ENCODE assay signal across 8 cellular contexts in genomic region chr6:41278699-41279405, GRCh38. TPM values are rescaled to one million over a fixed set of nuclear protein-coding genes. Genes with fewer than 3 reads are reported as not detected.
A peak's percentile ranks its signal among the peaks of the same experiment; 100 is the strongest.
DNase-seq lines count a peak whose midpoint lies in the region; ATAC-seq and TF ChIP-seq lines count a peak whose summit lies in the region.

No MANE protein-coding gene starts in this region.

- H3K4me1 Mint-ChIP-seq in activated T-helper 1 cell treated with anti-CD3 and anti-CD28 coated beads, Interleukin-12 subunit alpha, Interleukin-12 subunit beta, Interleukin-2, Interleukin-4 antibody, amounts not matched to agents 30 ng/mL and 10 ng/mL and 1 ng/mL, durations not matched to agents 14 hours and 24 hours and 36 hours (ENCODE audit: low read depth) = peaks cover 13% of the 10 kb centered on the region

- intact Hi-C loops in activated T-helper 1 cell treated with anti-CD3 and anti-CD28 coated beads, Interleukin-12 subunit alpha, Interleukin-12 subunit beta, Interleukin-2, Interleukin-4 antibody, amounts not matched to agents 30 ng/mL and 10 ng/mL and 1 ng/mL, durations not matched to agents 14 hours and 24 hours and 36 hours (cut with micrococcal nuclease) = loop anchor here (1.0 kb wide), 1 partner anchor 39 kb away; no protein-coding TSS in a partner anchor
- intact Hi-C loops in left cardiac atrium (cut with DNase I) = loop anchor here in 1 of 2 donors (2.0 kb wide), 1 partner anchor 40 kb away; no protein-coding TSS in a partner anchor

- H3K4me3 Mint-ChIP-seq in activated T-helper 1 cell treated with anti-CD3 and anti-CD28 coated beads, Interleukin-12 subunit alpha, Interleukin-12 subunit beta, Interleukin-2, Interleukin-4 antibody, amounts not matched to agents 30 ng/mL and 10 ng/mL and 1 ng/mL, durations not matched to agents 14 hours and 24 hours and 36 hours = no peak overlapping the region

- ATAC-seq in left cardiac atrium = peak; percentile 55 to 68
- no peak for ATAC-seq in GM21529 (IDR thresholded peaks at IDR 0.05; ENCODE audit: unreplicated experiment)
- no peak for ATAC-seq in HG02642 (IDR thresholded peaks at IDR 0.05; ENCODE audit: poor library complexity, unreplicated experiment)

- peaks cover 19% of the 10 kb centered on the region for H3K27me3 Mint-ChIP-seq in activated T-helper 1 cell treated with anti-CD3 and anti-CD28 coated beads, Interleukin-12 subunit alpha, Interleukin-12 subunit beta, Interleukin-2, Interleukin-4 antibody, amounts not matched to agents 30 ng/mL and 10 ng/mL and 1 ng/mL, durations not matched to agents 14 hours and 24 hours and 36 hours (ENCODE audit: insufficient read depth)

- H3K36me3 Mint-ChIP-seq in activated T-helper 1 cell treated with anti-CD3 and anti-CD28 coated beads, Interleukin-12 subunit alpha, Interleukin-12 subunit beta, Interleukin-2, Interleukin-4 antibody, amounts not matched to agents 30 ng/mL and 10 ng/mL and 1 ng/mL, durations not matched to agents 14 hours and 24 hours and 36 hours (ENCODE audit: low read depth) = peaks cover 2% of the 10 kb centered on the region

- no peak overlapping the region for H3K27ac ChIP-seq in RWPE1

- TF ChIP-seq CTCF in LNCAP (IDR thresholded peaks at IDR 0.05) = peak; percentile 34; the same call in 1 of the 2 replicates
- no peak for TF ChIP-seq CTCF in RWPE1 (conservative IDR thresholded peaks at IDR 0.05; ENCODE audit: low read depth)

- H3K9me3 Mint-ChIP-seq in activated T-helper 1 cell treated with anti-CD3 and anti-CD28 coated beads, Interleukin-12 subunit alpha, Interleukin-12 subunit beta, Interleukin-2, Interleukin-4 antibody, amounts not matched to agents 30 ng/mL and 10 ng/mL and 1 ng/mL, durations not matched to agents 14 hours and 24 hours and 36 hours = peaks cover 6% of the 10 kb centered on the region

- H3K27ac Mint-ChIP-seq in activated T-helper 1 cell treated with anti-CD3 and anti-CD28 coated beads, Interleukin-12 subunit alpha, Interleukin-12 subunit beta, Interleukin-2, Interleukin-4 antibody, amounts not matched to agents 30 ng/mL and 10 ng/mL and 1 ng/mL, durations not matched to agents 14 hours and 24 hours and 36 hours = no peak overlapping the region

- CTCF ChIA-PET in RWPE1 (lab: Yijun Ruan, JAX) = interaction anchor here (0.6 to 0.8 kb wide), 4 partner anchors 21 to 72 kb away, joined by 3 to 4 read pairs (median 4); no protein-coding TSS in a partner anchor

- DNase-seq in DMS153 treated with DMSO at 0.1 percent for 48 hours (lab: John Stamatoyannopoulos, UW; ENCODE audit: unreplicated experiment) = peak; percentile 60
- DNase-seq in RWPE1 (ENCODE audit: low spot score) = peak; percentile 55
- peak; percentile 45 for DNase-seq in activated T-helper 1 cell treated with anti-CD3 and anti-CD28 coated beads, Interleukin-12 subunit alpha, Interleukin-12 subunit beta, Interleukin-2, Interleukin-4 antibody, amounts not matched to agents 30 ng/mL and 10 ng/mL and 1 ng/mL, durations not matched to agents 14 hours and 24 hours and 36 hours (ENCODE audit: low spot score)
- peak; percentile 59 for DNase-seq in left cardiac atrium
- peak; percentile 41 to 57 for DNase-seq in stimulated activated CD4-positive, alpha-beta T cell treated with anti-CD3 and anti-CD28 coated beads, Interleukin-12 subunit alpha, Interleukin-12 subunit beta, amount 100 ng/mL, for 24 hours (ENCODE audit: low read depth in 2 of 2)

- POLR2A ChIA-PET in RWPE1 (lab: Yijun Ruan, JAX; ENCODE audit: low non-redundant PET) = no interaction called here

RNA-seq across cellular contexts. Expression of gene TREM1, which starts 7.6 kb away (rescaled TPM):
- total RNA-seq in activated T-helper 1 cell treated with anti-CD3 and anti-CD28 coated beads, Interleukin-12 subunit alpha, Interleukin-12 subunit beta, Interleukin-2, Interleukin-4 antibody, amounts not matched to agents 30 ng/mL and 10 ng/mL and 1 ng/mL, durations not matched to agents 14 hours and 24 hours and 36 hours = not detected in 2 replicates
- total RNA-seq in left cardiac atrium = 1 to 10 TPM; 1.7 to 3.0 TPM

RNA-seq across cellular contexts. Expression of gene TREML4, which starts 50.7 kb away (rescaled TPM):
- total RNA-seq in activated T-helper 1 cell treated with anti-CD3 and anti-CD28 coated beads, Interleukin-12 subunit alpha, Interleukin-12 subunit beta, Interleukin-2, Interleukin-4 antibody, amounts not matched to agents 30 ng/mL and 10 ng/mL and 1 ng/mL, durations not matched to agents 14 hours and 24 hours and 36 hours = not detected in 2 replicates
- total RNA-seq in left cardiac atrium = not detected

RNA-seq across cellular contexts. Expression of gene NCR2, which starts 56.6 kb away (rescaled TPM):
- total RNA-seq in activated T-helper 1 cell treated with anti-CD3 and anti-CD28 coated beads, Interleukin-12 subunit alpha, Interleukin-12 subunit beta, Interleukin-2, Interleukin-4 antibody, amounts not matched to agents 30 ng/mL and 10 ng/mL and 1 ng/mL, durations not matched to agents 14 hours and 24 hours and 36 hours = not detected in 2 replicates
- not detected for total RNA-seq in left cardiac atrium

Comparison
In these comparisons a context has a peak if more than half of its experiments do, and no peak if none do; other contexts are left out.
1. ATAC-seq: peak in left cardiac atrium (2 of 2); none in GM21529 (single experiment) and HG02642 (single experiment).
2. Peak in every context shown above with its lines, with median percentiles within 50 percentile points of each other: DNase-seq.